Comparison of ENCODE assay signal across 1 cellular context in the genomic region with DNA sequence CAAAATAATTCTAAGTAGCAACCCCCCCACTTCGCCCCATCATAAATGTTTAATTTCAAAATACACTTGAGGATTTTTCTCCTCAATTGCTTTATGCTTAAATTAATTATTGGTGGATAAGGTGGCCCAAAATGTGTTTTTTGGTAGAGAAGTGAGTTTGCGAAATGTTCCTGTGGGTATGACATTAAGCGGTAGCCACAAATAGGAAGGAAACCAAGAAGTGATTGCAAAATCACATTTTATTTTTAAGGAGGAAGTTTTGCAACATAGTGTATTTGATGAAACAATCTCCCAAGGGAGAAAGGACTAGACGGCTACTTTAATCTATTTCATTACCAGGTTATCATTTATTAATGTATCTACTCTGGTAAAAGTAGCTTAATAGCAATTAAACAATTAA.
A peak's percentile ranks its signal among the peaks of the same experiment; 100 is the strongest.
TF ChIP-seq lines count a peak whose summit lies in the region.

No MANE protein-coding gene starts in this region.

TF ChIP-seq in K562, 482 proteins besides CTCF, POLR2A, EP300 and RAD21:
- TF ChIP-seq CEBPB (tag; IDR thresholded peaks at IDR 0.05) (peak; percentile 46), ZNF24 (IDR thresholded peaks at IDR 0.05) (no peak), ZNF644 (tag; IDR thresholded peaks at IDR 0.05; ENCODE audit: low read depth) (no peak)
- TF ChIP-seq, protein P1, sequence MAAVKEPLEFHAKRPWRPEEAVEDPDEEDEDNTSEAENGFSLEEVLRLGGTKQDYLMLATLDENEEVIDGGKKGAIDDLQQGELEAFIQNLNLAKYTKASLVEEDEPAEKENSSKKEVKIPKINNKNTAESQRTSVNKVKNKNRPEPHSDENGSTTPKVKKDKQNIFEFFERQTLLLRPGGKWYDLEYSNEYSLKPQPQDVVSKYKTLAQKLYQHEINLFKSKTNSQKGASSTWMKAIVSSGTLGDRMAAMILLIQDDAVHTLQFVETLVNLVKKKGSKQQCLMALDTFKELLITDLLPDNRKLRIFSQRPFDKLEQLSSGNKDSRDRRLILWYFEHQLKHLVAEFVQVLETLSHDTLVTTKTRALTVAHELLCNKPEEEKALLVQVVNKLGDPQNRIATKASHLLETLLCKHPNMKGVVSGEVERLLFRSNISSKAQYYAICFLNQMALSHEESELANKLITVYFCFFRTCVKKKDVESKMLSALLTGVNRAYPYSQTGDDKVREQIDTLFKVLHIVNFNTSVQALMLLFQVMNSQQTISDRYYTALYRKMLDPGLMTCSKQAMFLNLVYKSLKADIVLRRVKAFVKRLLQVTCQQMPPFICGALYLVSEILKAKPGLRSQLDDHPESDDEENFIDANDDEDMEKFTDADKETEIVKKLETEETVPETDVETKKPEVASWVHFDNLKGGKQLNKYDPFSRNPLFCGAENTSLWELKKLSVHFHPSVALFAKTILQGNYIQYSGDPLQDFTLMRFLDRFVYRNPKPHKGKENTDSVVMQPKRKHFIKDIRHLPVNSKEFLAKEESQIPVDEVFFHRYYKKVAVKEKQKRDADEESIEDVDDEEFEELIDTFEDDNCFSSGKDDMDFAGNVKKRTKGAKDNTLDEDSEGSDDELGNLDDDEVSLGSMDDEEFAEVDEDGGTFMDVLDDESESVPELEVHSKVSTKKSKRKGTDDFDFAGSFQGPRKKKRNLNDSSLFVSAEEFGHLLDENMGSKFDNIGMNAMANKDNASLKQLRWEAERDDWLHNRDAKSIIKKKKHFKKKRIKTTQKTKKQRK (IDR thresholded peaks at IDR 0.05; ENCODE audit: borderline replicate concordance, low read depth, low read length): no peak
